In the genomic region with DNA sequence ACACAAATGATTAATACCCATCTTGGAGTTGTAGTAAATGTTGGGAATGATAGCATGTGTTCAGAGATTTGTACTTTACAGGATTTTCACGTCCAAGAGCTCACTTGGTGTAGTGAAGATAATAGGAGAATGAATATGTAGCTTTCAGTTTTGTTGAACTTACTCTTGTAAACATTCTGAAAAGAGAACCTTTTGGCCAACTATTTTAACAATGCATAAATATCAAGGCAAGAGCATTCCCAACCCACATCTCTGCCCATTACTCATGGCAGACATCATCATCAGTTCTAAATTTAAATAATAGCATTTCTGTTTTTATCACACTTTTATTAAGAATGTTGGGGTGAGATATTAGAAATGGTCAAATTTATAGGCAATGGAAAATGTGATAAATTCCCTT, we compare ENCODE assay signal across 19 cellular contexts.
DNase-seq lines count a peak whose midpoint lies in the region; ATAC-seq and TF ChIP-seq lines count a peak whose summit lies in the region.
"Had no signal": no experiment of that assay in that cellular context is flagged by ENCODE, and none has a peak within 500 bp of the region (broad histone marks: within the 10 kb centered on the region; RNA-seq: fewer than 3 reads in every experiment).

No MANE protein-coding gene starts in this region.

- TF ChIP-seq CTCF in fibroblast of pulmonary artery (IDR thresholded peaks at IDR 0.05; ENCODE audit: low read length, missing control alignments) (no peak), neural progenitor cell (IDR thresholded peaks at IDR 0.05) (no peak)

- ATAC-seq in HG03457 (IDR thresholded peaks at IDR 0.05; ENCODE audit: unreplicated experiment) (no peak), HG02973 (IDR thresholded peaks at IDR 0.05; ENCODE audit: unreplicated experiment) (no peak)
- ATAC-seq: GM23338, HCT116 had no signal

- no peaks in the 10 kb centered on the region for H3K4me1 Mint-ChIP-seq in neural progenitor cell
- H3K4me1 Mint-ChIP-seq: GM23338 had no signal

- DNase-seq in EH (ENCODE audit: low read depth) (peak; percentile 56), adipocyte (ENCODE audit: low read depth) (peak; percentile 34), fibroblast of pulmonary artery (ENCODE audit: low read depth) (peak; percentile 18), neural progenitor cell (ENCODE audit: low spot score) (no peak)
- no peak for DNase-seq in stimulated activated CD4-positive, alpha-beta T cell treated with anti-CD3 and anti-CD28 coated beads, Interleukin-4, amount 100 ng/mL, for 1 hour
- DNase-seq: AML-193, COR-L47, DMS153, KG1, NCI-H1436 treated with DMSO at 0.1 percent for 48 hours, NCI-H2029 treated with DMSO at 0.1 percent for 48 hours, NCI-H774 had no signal

- H3K9me3 Mint-ChIP-seq in neural progenitor cell: no peaks in the 10 kb centered on the region
- H3K9me3 Mint-ChIP-seq: CD14-positive monocyte, GM23338 had no signal

- H3K4me1 ChIP-seq in adipocyte (ENCODE audit: control insufficient read depth, insufficient read depth, low read length) (peaks cover 14% of the 10 kb centered on the region), rectal smooth muscle tissue (ENCODE audit: control insufficient read depth, insufficient read depth, low read length) (peaks cover 8% of the 10 kb centered on the region), neural progenitor cell (no peaks in the 10 kb centered on the region)

- no peak overlapping the region for H3K4me3 Mint-ChIP-seq in neural progenitor cell
- H3K4me3 Mint-ChIP-seq: CD14-positive monocyte, GM23338 had no signal

- H3K27me3 Mint-ChIP-seq in neural progenitor cell (ENCODE audit: insufficient read depth, low read depth): peaks cover 2% of the 10 kb centered on the region

- H3K9ac ChIP-seq in adipocyte (ENCODE audit: low read length): no peak overlapping the region
- H3K9ac ChIP-seq in rectal smooth muscle tissue (ENCODE audit: low read length): no peak overlapping the region
- H3K9ac ChIP-seq in neural progenitor cell: no peak overlapping the region

- H3K27me3 ChIP-seq in adipocyte (replicated peaks; ENCODE audit: control insufficient read depth, insufficient read depth, low read length): no peaks in the 10 kb centered on the region
- no peaks in the 10 kb centered on the region for H3K27me3 ChIP-seq in rectal smooth muscle tissue (ENCODE audit: control insufficient read depth, insufficient read depth, low read length)
- H3K27me3 ChIP-seq in neural progenitor cell: no peaks in the 10 kb centered on the region
- H3K27me3 ChIP-seq: SJSA1 had no signal

- no peaks in the 10 kb centered on the region for H3F3A ChIP-seq in neural progenitor cell (ENCODE audit: low read depth)

- H3K27ac ChIP-seq in rectal smooth muscle tissue (ENCODE audit: low read depth, low read length) (peak overlapping the region; percentile 6), neural progenitor cell (no peak overlapping the region)
- H3K27ac ChIP-seq: SJSA1 had no signal

- H3K36me3 Mint-ChIP-seq in neural progenitor cell: peaks cover 4% of the 10 kb centered on the region

- H3K79me2 ChIP-seq in neural progenitor cell (ENCODE audit: low read depth): no peaks in the 10 kb centered on the region

- H3K9me3 ChIP-seq in adipocyte (ENCODE audit: control insufficient read depth, low read length) (no peaks in the 10 kb centered on the region), neural progenitor cell (ENCODE audit: low read depth) (no peaks in the 10 kb centered on the region)
- H3K9me3 ChIP-seq: SJSA1 had no signal

- H4K20me1 ChIP-seq in neural progenitor cell (ENCODE audit: low read depth): no peaks in the 10 kb centered on the region

- no peak overlapping the region for H2AFZ ChIP-seq in neural progenitor cell (replicated peaks)
- H2AFZ ChIP-seq: GM23338 had no signal

- no peak overlapping the region for H3K27ac Mint-ChIP-seq in neural progenitor cell
- H3K27ac Mint-ChIP-seq: GM23338 had no signal

- H3K4me3 ChIP-seq in adipocyte (ENCODE audit: low read length): no peak overlapping the region
- H3K4me3 ChIP-seq in fibroblast of pulmonary artery (replicated peaks; ENCODE audit: low read depth, low read length): no peak overlapping the region
- no peak overlapping the region for H3K4me3 ChIP-seq in rectal smooth muscle tissue (ENCODE audit: low read length)
- no peak overlapping the region for H3K4me3 ChIP-seq in neural progenitor cell
- H3K4me3 ChIP-seq: GM23338, SJSA1 had no signal

- no peak overlapping the region for H3K4me2 ChIP-seq in neural progenitor cell
- H3K4me2 ChIP-seq: GM23338 had no signal

- H3K36me3 ChIP-seq in adipocyte (ENCODE audit: control insufficient read depth, insufficient read depth, low read length, severe bottlenecking): peaks cover 6% of the 10 kb centered on the region
- no peaks in the 10 kb centered on the region for H3K36me3 ChIP-seq in rectal smooth muscle tissue (ENCODE audit: control insufficient read depth, insufficient read depth, low read length)
- H3K36me3 ChIP-seq in neural progenitor cell: no peaks in the 10 kb centered on the region

Comparison
In these comparisons a context has a peak if more than half of its experiments do, and no peak if none do; other contexts are left out.
1. DNase-seq: peak in EH (single experiment), adipocyte (single experiment) and fibroblast of pulmonary artery (single experiment); none in neural progenitor cell (single experiment) and stimulated activated CD4-positive, alpha-beta T cell treated with anti-CD3 and anti-CD28 coated beads, Interleukin-4, amount 100 ng/mL, for 1 hour (single experiment).